Comparison of ENCODE assay signal across 12 cellular contexts in the genomic region with DNA sequence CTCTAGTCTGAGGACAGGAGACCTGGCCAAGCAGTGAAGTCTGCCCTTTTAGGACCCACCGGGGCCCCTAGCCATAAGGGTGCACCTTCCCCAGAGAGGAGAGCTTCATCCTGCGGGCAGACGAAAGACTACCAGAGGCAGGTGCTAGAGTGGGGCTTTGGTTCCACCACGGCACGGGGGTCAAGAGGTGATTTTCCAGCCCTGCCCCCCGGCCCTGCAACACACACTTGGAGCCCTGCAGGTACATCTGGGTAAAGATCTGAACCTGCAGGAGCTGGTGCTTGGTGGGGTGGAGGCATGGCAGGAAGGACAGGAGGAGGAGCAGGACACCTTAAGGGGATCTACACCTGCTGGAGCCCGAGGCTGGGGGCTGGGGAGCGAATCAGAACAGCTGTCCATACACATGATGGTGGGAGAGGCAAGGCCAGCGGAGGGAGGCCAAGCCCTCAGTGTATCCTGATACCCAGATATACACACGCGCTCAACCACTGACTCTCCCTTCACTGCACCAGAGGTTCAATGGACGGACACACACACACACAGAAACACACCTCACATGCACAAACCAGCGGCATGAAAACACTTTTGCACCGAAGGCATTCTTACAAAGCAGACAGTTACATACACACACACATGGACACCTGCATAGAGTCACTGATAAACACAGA.
DNase-seq lines count a peak whose midpoint lies in the region; ATAC-seq and TF ChIP-seq lines count a peak whose summit lies in the region.
"Had no signal": no experiment of that assay in that cellular context is flagged by ENCODE, and none has a peak within 500 bp of the region (broad histone marks: within the 10 kb centered on the region; RNA-seq: fewer than 3 reads in every experiment).

No MANE protein-coding gene starts in this region.

- CTCF ChIA-PET in SK-N-SH (lab: Yijun Ruan, JAX) = interaction anchor here (0.6 to 2.2 kb wide), 11 partner anchors 13 to 821 kb away, joined by 3 to 8 read pairs (median 4); no protein-coding TSS in a partner anchor

- peaks cover 0 to 2% of the 10 kb centered on the region in 2 experiments; a peak in 1 of 4 replicates for H3K4me1 ChIP-seq in SK-N-SH (ENCODE audit: control insufficient read depth in 1 of 2, insufficient read depth in 2 of 2, low read depth in 1 of 2, low read length in 1 of 2)

- ATAC-seq in stimulated activated naive B cell treated with anti-CD40 and anti-IgM and Interleukin-4, amounts not matched to agents 10 μg/mL and 1 μg/mL and 100 μg/mL, for 72 hours (replicated peaks) = peak; percentile 8 to 12
- no peak for ATAC-seq in GM21526 (IDR thresholded peaks at IDR 0.05; ENCODE audit: low FRiP score, unreplicated experiment)

- H4K20me1 ChIP-seq in SK-N-SH (ENCODE audit: insufficient read depth) = no peaks in the 10 kb centered on the region

- H3K36me3 ChIP-seq in SK-N-SH (replicated peaks in 1 of 2; ENCODE audit: control insufficient read depth in 1 of 2, insufficient read depth in 2 of 2, low read length in 1 of 2) = no peaks in the 10 kb centered on the region
- H3K36me3 ChIP-seq in H7 (replicated peaks; ENCODE audit: control insufficient read depth, insufficient read depth, low read length) = no peaks in the 10 kb centered on the region

- H3K9me2 ChIP-seq in SK-N-SH = no peaks in the 10 kb centered on the region

- H3K27me3 Mint-ChIP-seq in stimulated activated naive B cell treated with anti-CD40 and anti-IgM and Interleukin-4, amounts not matched to agents 10 μg/mL and 1 μg/mL and 100 μg/mL, for 72 hours = peaks cover 58 to 71% of the 10 kb centered on the region in 2 donors

- no peak for TF ChIP-seq RAD21 in SK-N-SH (IDR thresholded peaks at IDR 0.05; ENCODE audit: low read length)

- no peaks in the 10 kb centered on the region for H3K36me3 Mint-ChIP-seq in stimulated activated naive B cell treated with anti-CD40 and anti-IgM and Interleukin-4, amounts not matched to agents 10 μg/mL and 1 μg/mL and 100 μg/mL, for 72 hours
- H3K36me3 Mint-ChIP-seq: CD8-positive, alpha-beta T cell had no signal

- no peak overlapping the region for H2AFZ ChIP-seq in SK-N-SH (ENCODE audit: low read depth)

- POLR2A ChIA-PET in SK-N-SH (lab: Yijun Ruan, JAX) = no interaction called here

- H3K4me1 Mint-ChIP-seq in stimulated activated naive B cell treated with anti-CD40 and anti-IgM and Interleukin-4, amounts not matched to agents 10 μg/mL and 1 μg/mL and 100 μg/mL, for 72 hours = peaks cover 7 to 17% of the 10 kb centered on the region in 2 donors
- H3K4me1 Mint-ChIP-seq: GM23338 had no signal

- H3K9me3 ChIP-seq in SK-N-SH = no peaks in the 10 kb centered on the region

- TF ChIP-seq CTCF in SK-N-SH (IDR thresholded peaks at IDR 0.05) = no peak

- H3K27ac ChIP-seq in SK-N-SH (ENCODE audit: low read depth in 2 of 2, low read length in 1 of 2) = no peak overlapping the region

- no peak overlapping the region for H3K27ac Mint-ChIP-seq in stimulated activated naive B cell treated with anti-CD40 and anti-IgM and Interleukin-4, amounts not matched to agents 10 μg/mL and 1 μg/mL and 100 μg/mL, for 72 hours
- H3K27ac Mint-ChIP-seq: CD8-positive, alpha-beta T cell; GM23338 had no signal

- no peak for TF ChIP-seq EP300 in SK-N-SH (IDR thresholded peaks at IDR 0.05; ENCODE audit: borderline replicate concordance in 1 of 2, low read depth in 1 of 2, low read length in 1 of 2)

- intact Hi-C loops in cardiac septum (cut with DNase I) = loop anchor here (2.0 to 10.0 kb wide), 3 partner anchors 483 to 819 kb away; a partner anchor contains a TSS

- DNase-seq in SHP77 (lab: John Stamatoyannopoulos, UW) (peak; percentile 32 to 42), SHP77 treated with DMSO at 0.1 percent for 48 hours (lab: John Stamatoyannopoulos, UW) (no peak), SK-N-SH (peak; percentile 34), iPS-NIHi7 (ENCODE audit: extremely low spot score) (peak; percentile 10), cardiac septum (ENCODE audit: low spot score) (no peak), H7 (no peak)
- no peak for DNase-seq in stimulated activated naive B cell treated with anti-CD40 and anti-IgM and Interleukin-4, amounts not matched to agents 10 μg/mL and 1 μg/mL and 100 μg/mL, for 72 hours
- DNase-seq: GF-D8; NK-92 treated with Interleukin-12 subunit alpha and Interleukin-12 subunit beta, amount 100 ng/mL, for 24 hours had no signal

- no peaks in the 10 kb centered on the region for H3K79me2 ChIP-seq in SK-N-SH (ENCODE audit: insufficient read depth)

- H3K27me3 ChIP-seq in SK-N-SH (ENCODE audit: insufficient read depth) (no peaks in the 10 kb centered on the region), H7 (ENCODE audit: control insufficient read depth, insufficient read depth, low read length) (no peaks in the 10 kb centered on the region)

- H3F3A ChIP-seq in SK-N-SH (replicated peaks; ENCODE audit: insufficient read depth) = no peaks in the 10 kb centered on the region

- H3K4me2 ChIP-seq in SK-N-SH = no peak overlapping the region
- H3K4me2 ChIP-seq: GM23338 had no signal

- WGBS in SK-N-SH (ENCODE audit: low lambda C conversion rate) = 68% methylated on average over 12 of the region's 14 CpGs

- H3K4me3 ChIP-seq in SK-N-SH (ENCODE audit: low read depth in 2 of 2, low read length in 1 of 2) (no peak overlapping the region), H7 (ENCODE audit: insufficient read depth, low read depth, low read length) (no peak overlapping the region)
- H3K4me3 ChIP-seq: GM23338 had no signal

- H3K4me3 Mint-ChIP-seq in stimulated activated naive B cell treated with anti-CD40 and anti-IgM and Interleukin-4, amounts not matched to agents 10 μg/mL and 1 μg/mL and 100 μg/mL, for 72 hours = no peak overlapping the region
- H3K4me3 Mint-ChIP-seq: CD8-positive, alpha-beta T cell; GM23338 had no signal

- no peak overlapping the region for H3K9ac ChIP-seq in SK-N-SH

- H3K9me3 Mint-ChIP-seq in stimulated activated naive B cell treated with anti-CD40 and anti-IgM and Interleukin-4, amounts not matched to agents 10 μg/mL and 1 μg/mL and 100 μg/mL, for 72 hours = no peaks in the 10 kb centered on the region
- H3K9me3 Mint-ChIP-seq: CD8-positive, alpha-beta T cell; GM23338 had no signal

TF ChIP-seq in SK-N-SH, 30 proteins besides CTCF, POLR2A, EP300 and RAD21:
- TF ChIP-seq TEAD4 (IDR thresholded peaks at IDR 0.05; ENCODE audit: borderline replicate concordance, insufficient read depth) (no peak), GATA2 (CRISPR knock-in tag; IDR thresholded peaks at IDR 0.05) (no peak), FOSL2 (IDR thresholded peaks at IDR 0.05; ENCODE audit: borderline replicate concordance, low read depth) (no peak), MXI1 (IDR thresholded peaks at IDR 0.05; ENCODE audit: low read depth, low read length) (no peak)
- TF ChIP-seq, protein P1, sequence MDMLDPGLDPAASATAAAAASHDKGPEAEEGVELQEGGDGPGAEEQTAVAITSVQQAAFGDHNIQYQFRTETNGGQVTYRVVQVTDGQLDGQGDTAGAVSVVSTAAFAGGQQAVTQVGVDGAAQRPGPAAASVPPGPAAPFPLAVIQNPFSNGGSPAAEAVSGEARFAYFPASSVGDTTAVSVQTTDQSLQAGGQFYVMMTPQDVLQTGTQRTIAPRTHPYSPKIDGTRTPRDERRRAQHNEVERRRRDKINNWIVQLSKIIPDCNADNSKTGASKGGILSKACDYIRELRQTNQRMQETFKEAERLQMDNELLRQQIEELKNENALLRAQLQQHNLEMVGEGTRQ (IDR thresholded peaks at IDR 0.05; ENCODE audit: borderline replicate concordance, low read depth, low read length) = no peak
- TF ChIP-seq, protein P2, sequence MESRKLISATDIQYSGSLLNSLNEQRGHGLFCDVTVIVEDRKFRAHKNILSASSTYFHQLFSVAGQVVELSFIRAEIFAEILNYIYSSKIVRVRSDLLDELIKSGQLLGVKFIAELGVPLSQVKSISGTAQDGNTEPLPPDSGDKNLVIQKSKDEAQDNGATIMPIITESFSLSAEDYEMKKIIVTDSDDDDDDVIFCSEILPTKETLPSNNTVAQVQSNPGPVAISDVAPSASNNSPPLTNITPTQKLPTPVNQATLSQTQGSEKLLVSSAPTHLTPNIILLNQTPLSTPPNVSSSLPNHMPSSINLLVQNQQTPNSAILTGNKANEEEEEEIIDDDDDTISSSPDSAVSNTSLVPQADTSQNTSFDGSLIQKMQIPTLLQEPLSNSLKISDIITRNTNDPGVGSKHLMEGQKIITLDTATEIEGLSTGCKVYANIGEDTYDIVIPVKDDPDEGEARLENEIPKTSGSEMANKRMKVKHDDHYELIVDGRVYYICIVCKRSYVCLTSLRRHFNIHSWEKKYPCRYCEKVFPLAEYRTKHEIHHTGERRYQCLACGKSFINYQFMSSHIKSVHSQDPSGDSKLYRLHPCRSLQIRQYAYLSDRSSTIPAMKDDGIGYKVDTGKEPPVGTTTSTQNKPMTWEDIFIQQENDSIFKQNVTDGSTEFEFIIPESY (IDR thresholded peaks at IDR 0.05; ENCODE audit: borderline replicate concordance, low read depth) = no peak
- TF ChIP-seq, protein P3, sequence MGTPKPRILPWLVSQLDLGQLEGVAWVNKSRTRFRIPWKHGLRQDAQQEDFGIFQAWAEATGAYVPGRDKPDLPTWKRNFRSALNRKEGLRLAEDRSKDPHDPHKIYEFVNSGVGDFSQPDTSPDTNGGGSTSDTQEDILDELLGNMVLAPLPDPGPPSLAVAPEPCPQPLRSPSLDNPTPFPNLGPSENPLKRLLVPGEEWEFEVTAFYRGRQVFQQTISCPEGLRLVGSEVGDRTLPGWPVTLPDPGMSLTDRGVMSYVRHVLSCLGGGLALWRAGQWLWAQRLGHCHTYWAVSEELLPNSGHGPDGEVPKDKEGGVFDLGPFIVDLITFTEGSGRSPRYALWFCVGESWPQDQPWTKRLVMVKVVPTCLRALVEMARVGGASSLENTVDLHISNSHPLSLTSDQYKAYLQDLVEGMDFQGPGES (IDR thresholded peaks at IDR 0.05; ENCODE audit: low read depth, low read length) = no peak

Comparison
In these comparisons a context has a peak if more than half of its experiments do, and no peak if none do; other contexts are left out.
1. DNase-seq: peak in SHP77 (2 of 2), SK-N-SH (single experiment) and iPS-NIHi7 (single experiment); none in SHP77 treated with DMSO at 0.1 percent for 48 hours (single experiment), stimulated activated naive B cell treated with anti-CD40 and anti-IgM and Interleukin-4, amounts not matched to agents 10 μg/mL and 1 μg/mL and 100 μg/mL, for 72 hours (single experiment), cardiac septum (single experiment) and H7 (single experiment).